ENCODE assay signal across 17 cellular contexts in the genomic region with DNA sequence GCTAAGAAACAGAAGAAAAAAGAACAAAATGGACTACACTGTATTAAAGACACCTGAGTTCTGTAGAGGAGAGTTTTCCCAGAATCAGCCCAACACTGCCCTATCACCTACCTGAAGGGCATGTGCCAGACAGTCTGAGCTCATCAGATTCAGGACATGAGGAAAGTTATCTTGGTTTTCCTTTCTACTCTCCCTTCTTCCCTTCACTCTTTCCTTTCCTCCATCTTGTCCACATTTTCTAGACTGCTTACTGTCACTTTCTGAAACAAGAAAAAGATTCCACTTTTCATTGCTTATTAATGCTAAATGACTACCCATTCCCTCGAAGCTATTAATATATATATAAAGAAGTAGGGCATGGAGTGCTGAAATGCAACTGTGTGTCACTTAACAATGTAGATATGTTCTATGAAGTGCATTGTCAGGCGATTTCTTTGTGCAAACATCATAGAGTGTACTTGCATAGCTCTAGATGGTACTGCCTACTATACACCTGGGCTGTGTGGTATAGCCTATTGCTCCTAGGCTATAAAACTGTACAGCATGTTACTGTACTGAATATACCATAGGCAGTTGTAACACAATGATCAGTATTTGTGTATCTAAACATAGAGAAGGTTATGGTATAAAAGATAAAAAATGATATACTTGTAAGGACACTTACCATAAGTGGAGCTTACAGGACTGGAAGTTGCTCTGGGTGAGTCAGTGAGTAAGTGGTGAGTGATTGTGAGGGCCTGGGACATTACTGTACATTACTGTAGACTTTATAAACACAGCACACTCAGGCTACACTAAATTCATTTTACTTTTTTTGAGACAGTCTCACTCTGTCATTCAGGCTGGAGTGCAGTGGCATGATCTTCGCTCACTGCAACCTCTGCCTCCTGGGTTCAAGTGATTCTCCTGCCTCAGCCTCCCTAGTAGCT.
DNase-seq lines count a peak whose midpoint lies in the region; ATAC-seq, FAIRE-seq and TF ChIP-seq lines count a peak whose summit lies in the region.
"Had no signal": no experiment of that assay in that cellular context is flagged by ENCODE, and none has a peak within 500 bp of the region (broad histone marks: within the 10 kb centered on the region; RNA-seq: fewer than 3 reads in every experiment).

No MANE protein-coding gene starts in this region.

- H3K9me3 ChIP-seq in uterus = no peaks in the 10 kb centered on the region

- no peak for TF ChIP-seq CTCF in uterus (IDR thresholded peaks at IDR 0.05)

- H3K4me1 ChIP-seq in uterus = no peaks in the 10 kb centered on the region

- no peak overlapping the region for H3K27ac Mint-ChIP-seq in natural killer cell treated with Interleukin-12 subunit alpha and Interleukin-12 subunit beta and Interleukin-15 and Interleukin-18, amount 100 ng/mL, for 72 hours
- H3K27ac Mint-ChIP-seq: mesothelial cell of epicardium; T-helper 1 cell treated with Interleukin-12 subunit alpha and Interleukin-12 subunit beta and Interleukin-4 antibody, amounts not matched to agents 30 μg/mL and 1 μg/mL, for 36 hours had no signal

- peaks cover 4 to 22% of the 10 kb centered on the region in 2 donors for H3K27me3 Mint-ChIP-seq in natural killer cell treated with Interleukin-12 subunit alpha and Interleukin-12 subunit beta and Interleukin-15 and Interleukin-18, amount 100 ng/mL, for 72 hours

- no peaks in the 10 kb centered on the region for H3K36me3 Mint-ChIP-seq in natural killer cell treated with Interleukin-12 subunit alpha and Interleukin-12 subunit beta and Interleukin-15 and Interleukin-18, amount 100 ng/mL, for 72 hours
- H3K36me3 Mint-ChIP-seq: mesothelial cell of epicardium had no signal

- peaks cover 2% of the 10 kb centered on the region for H3K9me3 Mint-ChIP-seq in natural killer cell treated with Interleukin-12 subunit alpha and Interleukin-12 subunit beta and Interleukin-15 and Interleukin-18, amount 100 ng/mL, for 72 hours

- no peak for FAIRE-seq in RCC 7860 (lab: Jason Lieb, UNC)
- FAIRE-seq: G401.6, GM18507 had no signal

- ATAC-seq in natural killer cell treated with Interleukin-12 subunit alpha and Interleukin-12 subunit beta and Interleukin-15 and Interleukin-18, amount 100 ng/mL, for 72 hours = no peak
- ATAC-seq in HG03097 (IDR thresholded peaks at IDR 0.05; ENCODE audit: low FRiP score, unreplicated experiment) = no peak

- H3K4me3 Mint-ChIP-seq in natural killer cell treated with Interleukin-12 subunit alpha and Interleukin-12 subunit beta and Interleukin-15 and Interleukin-18, amount 100 ng/mL, for 72 hours = no peak overlapping the region
- H3K4me3 Mint-ChIP-seq: mesothelial cell of epicardium; T-helper 1 cell treated with Interleukin-12 subunit alpha and Interleukin-12 subunit beta and Interleukin-4 antibody, amounts not matched to agents 30 μg/mL and 1 μg/mL, for 36 hours had no signal

- peak; percentile 82 for DNase-seq in EL
- peak; percentile 67 for DNase-seq in RCC 7860 (ENCODE audit: low spot score)
- peak; percentile 60 for DNase-seq in dermis blood vessel endothelial cell
- DNase-seq in myocyte (ENCODE audit: low read depth) = peak; percentile 31
- no peak for DNase-seq in uterus
- DNase-seq in natural killer cell treated with Interleukin-12 subunit alpha and Interleukin-12 subunit beta and Interleukin-15 and Interleukin-18, amount 100 ng/mL, for 72 hours (ENCODE audit: low spot score) = no peak
- DNase-seq in stimulated activated CD8-positive, alpha-beta memory T cell treated with anti-CD3 and anti-CD28 coated beads, Interleukin-4, amount 100 ng/mL, for 48 hours = no peak
- DNase-seq: activated CD4-positive, alpha-beta T cell treated with anti-CD3 and anti-CD28 coated beads for 48 hours; NCI-H1105; NCI-H446; psoas muscle; stimulated activated CD4-positive, alpha-beta T cell treated with anti-CD3 and anti-CD28 coated beads, Interleukin-2, amount 100 ng/mL, for 24 hours had no signal

- H3K27ac ChIP-seq in uterus = no peak overlapping the region
- H3K27ac ChIP-seq: psoas muscle had no signal

- intact Hi-C loops in uterus (cut with DNase I; ENCODE audit: low total_unique reads) = no loop called here

- no peaks in the 10 kb centered on the region for H3K36me3 ChIP-seq in uterus

- H3K4me1 Mint-ChIP-seq in natural killer cell treated with Interleukin-12 subunit alpha and Interleukin-12 subunit beta and Interleukin-15 and Interleukin-18, amount 100 ng/mL, for 72 hours (ENCODE audit: low read depth in 2 of 2) = peaks cover 2 to 5% of the 10 kb centered on the region in 2 donors

- H3K27me3 ChIP-seq in uterus = no peaks in the 10 kb centered on the region

- H3K4me3 ChIP-seq in uterus = no peak overlapping the region
- H3K4me3 ChIP-seq: psoas muscle had no signal

- no peak for TF ChIP-seq POLR2A in uterus (IDR thresholded peaks at IDR 0.05)

Comparison
In these comparisons a context has a peak if more than half of its experiments do, and no peak if none do; other contexts are left out.
1. DNase-seq: peak in EL (single experiment), RCC 7860 (single experiment), dermis blood vessel endothelial cell (single experiment) and myocyte (single experiment); none in uterus (0 of 2), natural killer cell treated with Interleukin-12 subunit alpha and Interleukin-12 subunit beta and Interleukin-15 and Interleukin-18, amount 100 ng/mL, for 72 hours (single experiment) and stimulated activated CD8-positive, alpha-beta memory T cell treated with anti-CD3 and anti-CD28 coated beads, Interleukin-4, amount 100 ng/mL, for 48 hours (single experiment).